1 cellular context compared by ENCODE assay signal in genomic region chrX:23799469-23800065, GRCh38.
TF ChIP-seq lines count a peak whose summit lies in the region.

No MANE protein-coding gene starts in this region.

TF ChIP-seq in K562, 482 proteins besides CTCF, POLR2A, EP300 and RAD21 (continued from another document):
- TF ChIP-seq MITF (IDR thresholded peaks at IDR 0.05): no peak
- TF ChIP-seq ZNF217 (CRISPR knock-in tag; IDR thresholded peaks at IDR 0.05): no peak
- no peak for TF ChIP-seq SMARCB1 (IDR thresholded peaks at IDR 0.05; ENCODE audit: insufficient read length, low read depth)
- TF ChIP-seq TCF7 (IDR thresholded peaks at IDR 0.05; ENCODE audit: borderline replicate concordance): no peak
- TF ChIP-seq ZNF282 (CRISPR knock-in tag; IDR thresholded peaks at IDR 0.05): no peak
- no peak for TF ChIP-seq SMAD1 (IDR thresholded peaks at IDR 0.05; ENCODE audit: low read depth, low read length, partially characterized antibody)
- TF ChIP-seq TBP (optimal IDR thresholded peaks at IDR 0.05; ENCODE audit: low read depth, low read length): no peak
- TF ChIP-seq OTX1 (CRISPR knock-in tag; IDR thresholded peaks at IDR 0.05): no peak
- TF ChIP-seq ADNP (tag; IDR thresholded peaks at IDR 0.05): peak; percentile 19; the same call in 1 of the 2 replicates
- no peak for TF ChIP-seq RNF2 (IDR thresholded peaks at IDR 0.05)
- TF ChIP-seq ZSCAN32 (CRISPR knock-in tag; IDR thresholded peaks at IDR 0.05): no peak
- TF ChIP-seq ZNF75A (CRISPR knock-in tag; IDR thresholded peaks at IDR 0.05): no peak
- no peak for TF ChIP-seq MTF1 (CRISPR knock-in tag; IDR thresholded peaks at IDR 0.05; ENCODE audit: borderline replicate concordance)
- no peak for TF ChIP-seq GABPB1 (CRISPR knock-in tag; IDR thresholded peaks at IDR 0.05)
- TF ChIP-seq JUND (IDR thresholded peaks at IDR 0.05; ENCODE audit: borderline replicate concordance, low read depth, low read length): peak; percentile 54; the same call in 1 of the 2 replicates
- TF ChIP-seq JUND (tag; IDR thresholded peaks at IDR 0.05; ENCODE audit: borderline replicate concordance, low read depth, low read length): peak; percentile 55; the same call in 1 of the 3 replicates
- 0 out of 2 replicates have a peak, but pooled peaks have one; percentile 19 for TF ChIP-seq GABPA (tag; conservative IDR thresholded peaks at IDR 0.05; ENCODE audit: low read depth)
- no peak for TF ChIP-seq DNMT1 (IDR thresholded peaks at IDR 0.05)
- TF ChIP-seq ZNF174 (CRISPR knock-in tag; IDR thresholded peaks at IDR 0.05): no peak
- TF ChIP-seq ZHX1 (conservative IDR thresholded peaks at IDR 0.05; ENCODE audit: low read length): no peak
- TF ChIP-seq PKNOX1 (IDR thresholded peaks at IDR 0.05): peak; percentile 80
